ENCODE assay signal across 9 cellular contexts in the genomic region with DNA sequence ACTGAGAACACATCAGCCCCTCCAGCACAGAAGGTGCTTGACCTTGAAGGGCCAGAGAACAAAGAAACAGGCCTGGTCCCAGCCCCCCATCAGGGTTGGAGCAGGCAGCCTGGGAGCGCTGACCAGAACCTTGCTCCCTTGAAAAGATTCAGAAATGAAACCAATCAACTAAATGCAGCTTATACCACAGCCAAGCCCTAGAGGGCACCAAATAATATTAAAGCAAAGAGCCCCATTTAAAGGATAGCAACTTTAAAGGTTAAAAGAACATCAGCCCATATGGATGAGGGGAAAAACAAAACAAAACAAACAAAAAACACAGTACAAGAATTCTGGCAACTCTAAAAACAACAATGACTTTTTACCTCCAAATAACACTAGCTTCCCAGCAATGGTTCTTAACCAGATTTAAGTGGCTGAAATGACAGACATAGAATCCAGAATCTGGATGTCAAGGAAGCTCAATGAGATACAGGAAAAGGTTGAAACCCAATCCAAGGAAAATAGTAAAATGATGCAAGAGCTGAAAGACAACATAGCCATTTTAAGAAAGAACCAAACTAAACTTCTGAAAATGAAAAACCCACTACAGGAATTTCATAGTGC.
DNase-seq lines count a peak whose midpoint lies in the region; ATAC-seq, FAIRE-seq and TF ChIP-seq lines count a peak whose summit lies in the region.
"Had no signal": no experiment of that assay in that cellular context is flagged by ENCODE, and none has a peak within 500 bp of the region (broad histone marks: within the 10 kb centered on the region; RNA-seq: fewer than 3 reads in every experiment).

No MANE protein-coding gene starts in this region.

- no peak for TF ChIP-seq POLR2A in transverse colon (IDR thresholded peaks at IDR 0.05)

- intact Hi-C loops in transverse colon (cut with DNase I; ENCODE audit: low total_unique reads), result no loop called here

- no peak overlapping the region for H3K4me3 ChIP-seq in transverse colon

- peak overlapping the region; percentile 6 for H3K4me3 Mint-ChIP-seq in activated naive CD8-positive, alpha-beta T cell treated with anti-CD3 and anti-CD28 coated beads, Interleukin-2, amount 10 ng/mL, durations not matched to agents 7 days and 5 days
- H3K4me3 Mint-ChIP-seq in activated naive CD8-positive, alpha-beta T cell treated with anti-CD3 and anti-CD28 coated beads, Interleukin-2, amount 50 U/mL, for 24 hours, result no peak overlapping the region

- H3K4me1 Mint-ChIP-seq in activated naive CD8-positive, alpha-beta T cell treated with anti-CD3 and anti-CD28 coated beads, Interleukin-2, amount 10 ng/mL, durations not matched to agents 7 days and 5 days, result no peaks in the 10 kb centered on the region
- no peaks in the 10 kb centered on the region for H3K4me1 Mint-ChIP-seq in activated naive CD8-positive, alpha-beta T cell treated with anti-CD3 and anti-CD28 coated beads, Interleukin-2, amount 50 U/mL, for 24 hours

- no peaks in the 10 kb centered on the region for H3K36me3 ChIP-seq in transverse colon

- POLR2A ChIA-PET in activated naive CD8-positive, alpha-beta T cell treated with anti-CD3 and anti-CD28 coated beads, Interleukin-2, amount 10 ng/mL, durations not matched to agents 7 days and 5 days (lab: Charles Lee), result no interaction called here

- no peak for TF ChIP-seq EP300 in transverse colon (IDR thresholded peaks at IDR 0.05; ENCODE audit: low read depth)

- no peak for DNase-seq in activated naive CD8-positive, alpha-beta T cell treated with anti-CD3 and anti-CD28 coated beads, Interleukin-2, amount 10 ng/mL, durations not matched to agents 7 days and 5 days
- no peak for DNase-seq in activated naive CD8-positive, alpha-beta T cell treated with anti-CD3 and anti-CD28 coated beads, Interleukin-2, amount 50 U/mL, for 24 hours
- peak; percentile 36 for DNase-seq in OCI-M1 (lab: John Stamatoyannopoulos, UW)
- peak; percentile 45 for DNase-seq in globus pallidus (ENCODE audit: low spot score)
- DNase-seq in transverse colon, result no peak
- no peak for DNase-seq in omental fat pad (ENCODE audit: low spot score)
- no peak for DNase-seq in frontal cortex (ENCODE audit: low spot score in 2 of 2)
- DNase-seq: effector CD4-positive, alpha-beta T cell had no signal

- H3K4me1 ChIP-seq in transverse colon, result no peaks in the 10 kb centered on the region

- peak; percentile 21 to 54 (median 41) for TF ChIP-seq CTCF in transverse colon (IDR thresholded peaks at IDR 0.05)
- TF ChIP-seq CTCF in omental fat pad (IDR thresholded peaks at IDR 0.05), result no peak

- no peak for FAIRE-seq in frontal cortex (lab: Jason Lieb, UNC)

- no peak overlapping the region for H3K27ac ChIP-seq in transverse colon

- H3K27ac Mint-ChIP-seq in activated naive CD8-positive, alpha-beta T cell treated with anti-CD3 and anti-CD28 coated beads, Interleukin-2, amount 10 ng/mL, durations not matched to agents 7 days and 5 days, result no peak overlapping the region
- no peak overlapping the region for H3K27ac Mint-ChIP-seq in activated naive CD8-positive, alpha-beta T cell treated with anti-CD3 and anti-CD28 coated beads, Interleukin-2, amount 50 U/mL, for 24 hours

- 29% methylated on average over 1 of the region's 1 CpG; no CpG with 5 or more reads in 1 of the 2 donors for WGBS in transverse colon (ENCODE audit: low coverage in 1 of 2), 2 donors

- H3K9me3 ChIP-seq in transverse colon, result no peaks in the 10 kb centered on the region

- no peaks in the 10 kb centered on the region for H3K27me3 ChIP-seq in transverse colon

- no peak for ATAC-seq in activated naive CD8-positive, alpha-beta T cell treated with anti-CD3 and anti-CD28 coated beads, Interleukin-2, amount 10 ng/mL, durations not matched to agents 7 days and 5 days (ENCODE audit: low read depth)
- no peak for ATAC-seq in activated naive CD8-positive, alpha-beta T cell treated with anti-CD3 and anti-CD28 coated beads, Interleukin-2, amount 50 U/mL, for 24 hours
- ATAC-seq in omental fat pad (ENCODE audit: low FRiP score), result no peak
- ATAC-seq in GM19452 (IDR thresholded peaks at IDR 0.05; ENCODE audit: unreplicated experiment), result no peak

- H3K36me3 Mint-ChIP-seq in activated naive CD8-positive, alpha-beta T cell treated with anti-CD3 and anti-CD28 coated beads, Interleukin-2, amount 10 ng/mL, durations not matched to agents 7 days and 5 days, result no peaks in the 10 kb centered on the region
- no peaks in the 10 kb centered on the region for H3K36me3 Mint-ChIP-seq in activated naive CD8-positive, alpha-beta T cell treated with anti-CD3 and anti-CD28 coated beads, Interleukin-2, amount 50 U/mL, for 24 hours (ENCODE audit: low read depth)

- in situ Hi-C loops in transverse colon (cut with MboI; ENCODE audit: low pct_ligation_motif_present in 1 of 4, low pct_unique_long_range_greater_than_20kb in 1 of 4, low sequenced_read_pairs in 3 of 4), result no loop called here

- H3K27me3 Mint-ChIP-seq in activated naive CD8-positive, alpha-beta T cell treated with anti-CD3 and anti-CD28 coated beads, Interleukin-2, amount 10 ng/mL, durations not matched to agents 7 days and 5 days, result no peaks in the 10 kb centered on the region
- H3K27me3 Mint-ChIP-seq in activated naive CD8-positive, alpha-beta T cell treated with anti-CD3 and anti-CD28 coated beads, Interleukin-2, amount 50 U/mL, for 24 hours, result no peaks in the 10 kb centered on the region

- peaks cover 1% of the 10 kb centered on the region for H3K9me3 Mint-ChIP-seq in activated naive CD8-positive, alpha-beta T cell treated with anti-CD3 and anti-CD28 coated beads, Interleukin-2, amount 10 ng/mL, durations not matched to agents 7 days and 5 days
- peaks cover 12% of the 10 kb centered on the region for H3K9me3 Mint-ChIP-seq in activated naive CD8-positive, alpha-beta T cell treated with anti-CD3 and anti-CD28 coated beads, Interleukin-2, amount 50 U/mL, for 24 hours

Comparison
In these comparisons a context has a peak if more than half of its experiments do, and no peak if none do; other contexts are left out.
1. DNase-seq: peak in OCI-M1 (single experiment) and globus pallidus (single experiment); none in activated naive CD8-positive, alpha-beta T cell treated with anti-CD3 and anti-CD28 coated beads, Interleukin-2, amount 10 ng/mL, durations not matched to agents 7 days and 5 days (single experiment), activated naive CD8-positive, alpha-beta T cell treated with anti-CD3 and anti-CD28 coated beads, Interleukin-2, amount 50 U/mL, for 24 hours (single experiment), transverse colon (single experiment), omental fat pad (single experiment) and frontal cortex (0 of 2).
2. CTCF ChIP-seq: peak in transverse colon (5 of 5); none in omental fat pad (0 of 3).